ENCODE assay signal across 28 cellular contexts in the genomic region with DNA sequence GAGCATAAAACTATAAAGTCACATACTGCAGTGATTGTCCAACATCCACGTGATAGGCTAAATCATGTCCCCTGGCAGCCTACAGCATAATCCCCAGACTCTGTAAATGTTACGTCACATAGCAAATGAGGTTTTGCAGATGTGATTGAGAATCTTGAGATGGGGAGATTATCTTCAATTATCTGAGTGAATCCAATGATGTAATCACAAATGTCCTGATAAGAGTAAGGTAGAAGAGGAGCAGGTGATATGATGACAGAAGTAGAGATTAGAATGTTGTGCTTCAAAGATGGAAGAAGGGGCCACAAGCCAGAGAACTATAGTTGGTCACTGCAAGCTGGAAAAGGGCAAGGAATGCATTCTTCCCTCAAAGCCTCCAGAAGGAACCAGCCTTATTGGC. TPM values are rescaled to one million over a fixed set of nuclear protein-coding genes. Genes with fewer than 3 reads are reported as not detected.
"Had no signal": no experiment of that assay in that cellular context is flagged by ENCODE, and none has a peak within 500 bp of the region (broad histone marks: within the 10 kb centered on the region; RNA-seq: fewer than 3 reads in every experiment).

No MANE protein-coding gene starts in this region.

- H3K9me3 ChIP-seq: adrenal gland had no signal

- H3K36me3 ChIP-seq: adrenal gland had no signal

- H3K4me3 Mint-ChIP-seq: activated CD8-positive, alpha-beta T cell treated with anti-CD3 and anti-CD28 coated beads, Interleukin-2, amount 10 ng/mL, durations not matched to agents 7 days and 5 days; activated naive CD8-positive, alpha-beta T cell treated with anti-CD3 and anti-CD28 coated beads, Interleukin-2, amount 10 ng/mL, durations not matched to agents 7 days and 5 days; T-helper 1 cell treated with Interleukin-12 subunit alpha and Interleukin-12 subunit beta and Interleukin-4 antibody, amounts not matched to agents 30 μg/mL and 1 μg/mL, for 36 hours; WTC11 had no signal

- H3K4me1 Mint-ChIP-seq: activated naive CD8-positive, alpha-beta T cell treated with anti-CD3 and anti-CD28 coated beads, Interleukin-2, amount 10 ng/mL, durations not matched to agents 7 days and 5 days; WTC11 had no signal

- H3K27ac ChIP-seq: adrenal gland had no signal

- ATAC-seq: activated CD8-positive, alpha-beta T cell treated with anti-CD3 and anti-CD28 coated beads, Interleukin-2, amount 10 ng/mL, durations not matched to agents 7 days and 5 days; Panc1; Right ventricle myocardium inferior; WTC11 had no signal

- H3K36me3 Mint-ChIP-seq: activated naive CD8-positive, alpha-beta T cell treated with anti-CD3 and anti-CD28 coated beads, Interleukin-2, amount 10 ng/mL, durations not matched to agents 7 days and 5 days; WTC11 had no signal

- H3K27ac Mint-ChIP-seq: activated CD8-positive, alpha-beta T cell treated with anti-CD3 and anti-CD28 coated beads, Interleukin-2, amount 10 ng/mL, durations not matched to agents 7 days and 5 days; activated naive CD8-positive, alpha-beta T cell treated with anti-CD3 and anti-CD28 coated beads, Interleukin-2, amount 10 ng/mL, durations not matched to agents 7 days and 5 days; T-helper 1 cell treated with Interleukin-12 subunit alpha and Interleukin-12 subunit beta and Interleukin-4 antibody, amounts not matched to agents 30 μg/mL and 1 μg/mL, for 36 hours; WTC11 had no signal

- H3K9me3 Mint-ChIP-seq: activated naive CD8-positive, alpha-beta T cell treated with anti-CD3 and anti-CD28 coated beads, Interleukin-2, amount 10 ng/mL, durations not matched to agents 7 days and 5 days; T-helper 1 cell treated with Interleukin-12 subunit alpha and Interleukin-12 subunit beta and Interleukin-4 antibody, amounts not matched to agents 30 μg/mL and 1 μg/mL, for 36 hours; WTC11 had no signal

- H3K4me3 ChIP-seq: adrenal gland had no signal

- DNase-seq: activated CD4-positive, alpha-beta T cell treated with anti-CD3 and anti-CD28 coated beads for 48 hours; activated CD4-positive, alpha-beta T cell treated with anti-CD3 and anti-CD28 coated beads, Interleukin-2, amount 50 U/mL, for 4 hours; activated CD4-positive, CD25-positive, alpha-beta regulatory T cell treated with anti-CD3 and anti-CD28 coated beads, Interleukin-2, amount 50 U/mL, for 72 hours; activated CD8-positive, alpha-beta memory T cell treated with anti-CD3 and anti-CD28 coated beads, Interleukin-2, amount 50 U/mL, for 48 hours; activated CD8-positive, alpha-beta T cell treated with anti-CD3 and anti-CD28 coated beads, Interleukin-2, amount 10 ng/mL, durations not matched to agents 7 days and 5 days; activated naive CD4-positive, alpha-beta T cell treated with anti-CD3 and anti-CD28 coated beads, Interleukin-2, amount 50 U/mL, for 16 hours; activated naive CD8-positive, alpha-beta T cell treated with anti-CD3 and anti-CD28 coated beads, Interleukin-2, amount 10 ng/mL, durations not matched to agents 7 days and 5 days; activated T-cell treated with anti-CD3 and anti-CD28 coated beads, Interleukin-2, amount 50 U/mL, for 1 hour; adrenal gland; anterior cingulate cortex; cerebellar nuclear complex; Kasumi-1; NCI-H1105 treated with DMSO at 0.1 percent for 48 hours; NCI-H1436 treated with DMSO at 0.1 percent for 48 hours; NCI-H187 treated with DMSO at 0.1 percent for 48 hours; NCI-H2171; NCI-H2227 treated with DMSO at 0.1 percent for 48 hours; NCI-H446 treated with DMSO at 0.1 percent for 48 hours; NCI-H524 treated with DMSO at 0.1 percent for 48 hours; NCI-H774; NK-92 treated with Interleukin-12 subunit alpha and Interleukin-12 subunit beta, amount 100 ng/mL, for 24 hours; OCI-M1; RPMI8226 had no signal

- H3K4me1 ChIP-seq: adrenal gland had no signal

RNA-seq across cellular contexts. Expression of gene SLC2A2, which starts 15.4 kb away (rescaled TPM):
- total RNA-seq: activated CD8-positive, alpha-beta T cell treated with anti-CD3 and anti-CD28 coated beads, Interleukin-2, amount 10 ng/mL, durations not matched to agents 7 days and 5 days; activated naive CD8-positive, alpha-beta T cell treated with anti-CD3 and anti-CD28 coated beads, Interleukin-2, amount 10 ng/mL, durations not matched to agents 7 days and 5 days; cardiac septum; Right ventricle myocardium inferior; WTC11 had no signal
- polyA plus RNA-seq: adrenal gland had no signal
